ENCODE assay signal across 8 cellular contexts in genomic region chr2:138779451-138780440, GRCh38. TPM values are rescaled to one million over a fixed set of nuclear protein-coding genes. Genes with fewer than 3 reads are reported as not detected.
A peak's percentile ranks its signal among the peaks of the same experiment; 100 is the strongest.
DNase-seq lines count a peak whose midpoint lies in the region; ATAC-seq and TF ChIP-seq lines count a peak whose summit lies in the region.

Gene NXPH2, minus strand, starts transcription at chr2:138780390. Its CDS starts 149 bp downstream, at chr2:138780241.

- intact Hi-C loops in transverse colon (cut with DNase I; ENCODE audit: low total_unique reads), result no loop called here

- H3K4me1 Mint-ChIP-seq in activated naive CD8-positive, alpha-beta T cell treated with anti-CD3 and anti-CD28 coated beads for 36 hours, result peaks cover 4% of the 10 kb centered on the region
- no peaks in the 10 kb centered on the region for H3K4me1 Mint-ChIP-seq in activated CD4-positive, alpha-beta memory T cell treated with anti-CD3 and anti-CD28 coated beads, Interleukin-2, amount 10 ng/mL, durations not matched to agents 7 days and 5 days

- CTCF ChIA-PET in activated CD4-positive, alpha-beta memory T cell treated with anti-CD3 and anti-CD28 coated beads, Interleukin-2, amount 10 ng/mL, durations not matched to agents 7 days and 5 days (lab: Charles Lee), result no interaction called here

- TF ChIP-seq POLR2A in transverse colon (IDR thresholded peaks at IDR 0.05), result no peak

- no peaks in the 10 kb centered on the region for H3K9me3 ChIP-seq in iPS-18c (ENCODE audit: control insufficient read depth, insufficient read depth, low read length)
- no peaks in the 10 kb centered on the region for H3K9me3 ChIP-seq in skeletal muscle satellite cell (replicated peaks; ENCODE audit: low read length)
- no peaks in the 10 kb centered on the region for H3K9me3 ChIP-seq in transverse colon

- H3K4me3 ChIP-seq in H7 (ENCODE audit: insufficient read depth, low read depth, low read length) (peak within 1 kb of the TSS; percentile 65), iPS-18c (ENCODE audit: insufficient read depth, low read depth, low read length) (peak within 1 kb of the TSS; percentile 58), skeletal muscle satellite cell (ENCODE audit: low read length) (peak within 1 kb of the TSS; percentile 62), transverse colon (peak within 1 kb of the TSS in 2 of 4 donors; percentile 9 to 26)

- TF ChIP-seq CTCF in transverse colon (IDR thresholded peaks at IDR 0.05), result no peak

- DNase-seq in H7 (peak; percentile 68), NCI-H187 treated with DMSO at 0.1 percent for 48 hours (lab: John Stamatoyannopoulos, UW) (no peak), transverse colon (no peak)
- DNase-seq in activated naive CD8-positive, alpha-beta T cell treated with anti-CD3 and anti-CD28 coated beads for 36 hours, result no peak
- DNase-seq in activated CD4-positive, alpha-beta memory T cell treated with anti-CD3 and anti-CD28 coated beads, Interleukin-2, amount 10 ng/mL, durations not matched to agents 7 days and 5 days, result no peak

- in situ Hi-C loops in transverse colon (cut with MboI; ENCODE audit: low pct_ligation_motif_present in 1 of 4, low pct_unique_long_range_greater_than_20kb in 1 of 4, low sequenced_read_pairs in 3 of 4), result loop anchor here in 3 of 4 donors (25.0 kb wide), 2 partner anchors 867 to 892 kb away; no protein-coding TSS in a partner anchor

- no peak within 1 kb of the TSS for H3K9ac ChIP-seq in skeletal muscle satellite cell (ENCODE audit: low read depth, low read length)

- H3K9me3 Mint-ChIP-seq in activated naive CD8-positive, alpha-beta T cell treated with anti-CD3 and anti-CD28 coated beads for 36 hours, result no peaks in the 10 kb centered on the region
- no peaks in the 10 kb centered on the region for H3K9me3 Mint-ChIP-seq in activated CD4-positive, alpha-beta memory T cell treated with anti-CD3 and anti-CD28 coated beads, Interleukin-2, amount 10 ng/mL, durations not matched to agents 7 days and 5 days

- H3K36me3 ChIP-seq in H7 (replicated peaks; ENCODE audit: control insufficient read depth, insufficient read depth, low read length) (no peaks in the 10 kb centered on the region), skeletal muscle satellite cell (ENCODE audit: insufficient read depth, low read length) (no peaks in the 10 kb centered on the region), transverse colon (no peaks in the 10 kb centered on the region)

- H3K27me3 Mint-ChIP-seq in activated naive CD8-positive, alpha-beta T cell treated with anti-CD3 and anti-CD28 coated beads for 36 hours, result peaks cover 51% of the 10 kb centered on the region
- peaks cover 40% of the 10 kb centered on the region for H3K27me3 Mint-ChIP-seq in activated CD4-positive, alpha-beta memory T cell treated with anti-CD3 and anti-CD28 coated beads, Interleukin-2, amount 10 ng/mL, durations not matched to agents 7 days and 5 days

- H3K4me1 ChIP-seq in skeletal muscle satellite cell (ENCODE audit: control insufficient read depth, insufficient read depth, low read length), result peaks cover 11% of the 10 kb centered on the region
- peaks cover 0 to 15% (median 15%) of the 10 kb centered on the region in 4 donors for H3K4me1 ChIP-seq in transverse colon

- no peak within 1 kb of the TSS for H3K27ac Mint-ChIP-seq in activated naive CD8-positive, alpha-beta T cell treated with anti-CD3 and anti-CD28 coated beads for 36 hours
- no peak within 1 kb of the TSS for H3K27ac Mint-ChIP-seq in activated CD4-positive, alpha-beta memory T cell treated with anti-CD3 and anti-CD28 coated beads, Interleukin-2, amount 10 ng/mL, durations not matched to agents 7 days and 5 days

- no peak within 1 kb of the TSS for H3K27ac ChIP-seq in transverse colon

- peaks cover 52% of the 10 kb centered on the region for H3K27me3 ChIP-seq in H7 (ENCODE audit: control insufficient read depth, insufficient read depth, low read length)
- H3K27me3 ChIP-seq in skeletal muscle satellite cell (ENCODE audit: control insufficient read depth, insufficient read depth, low read length), result peaks cover 52% of the 10 kb centered on the region
- H3K27me3 ChIP-seq in transverse colon, result peaks cover 83% of the 10 kb centered on the region

- POLR2A ChIA-PET in activated CD4-positive, alpha-beta memory T cell treated with anti-CD3 and anti-CD28 coated beads, Interleukin-2, amount 10 ng/mL, durations not matched to agents 7 days and 5 days (lab: Charles Lee), result no interaction called here

- no peak for TF ChIP-seq EP300 in transverse colon (IDR thresholded peaks at IDR 0.05; ENCODE audit: low read depth)

- 5 to 14% methylated on average over 12 to 62 of the region's 73 CpGs for WGBS in transverse colon (ENCODE audit: low coverage in 1 of 2), 2 donors

- no peak for ATAC-seq in HG03439 (IDR thresholded peaks at IDR 0.05; ENCODE audit: unreplicated experiment)

- peak within 1 kb of the TSS; percentile 6 for H3K4me3 Mint-ChIP-seq in activated naive CD8-positive, alpha-beta T cell treated with anti-CD3 and anti-CD28 coated beads for 36 hours
- H3K4me3 Mint-ChIP-seq in activated CD4-positive, alpha-beta memory T cell treated with anti-CD3 and anti-CD28 coated beads, Interleukin-2, amount 10 ng/mL, durations not matched to agents 7 days and 5 days, result no peak within 1 kb of the TSS

- H3K36me3 Mint-ChIP-seq in activated naive CD8-positive, alpha-beta T cell treated with anti-CD3 and anti-CD28 coated beads for 36 hours, result no peaks in the 10 kb centered on the region
- no peaks in the 10 kb centered on the region for H3K36me3 Mint-ChIP-seq in activated CD4-positive, alpha-beta memory T cell treated with anti-CD3 and anti-CD28 coated beads, Interleukin-2, amount 10 ng/mL, durations not matched to agents 7 days and 5 days (ENCODE audit: low read depth)

- H3K4me2 ChIP-seq in skeletal muscle satellite cell (ENCODE audit: low read length), result peak within 1 kb of the TSS; percentile 83

RNA-seq across cellular contexts. Expression of gene NXPH2, which starts in this region (rescaled TPM):
- total RNA-seq in H7 (2014; rRNA removed; shearing (Covaris generic)), result 0.55 TPM in 1 of 2 replicates, not detected in the other
- not detected for total RNA-seq in activated naive CD8-positive, alpha-beta T cell treated with anti-CD3 and anti-CD28 coated beads for 36 hours
- not detected in 2 replicates for total RNA-seq in skeletal muscle satellite cell (2012; rRNA removed)
- not detected for total RNA-seq in activated CD4-positive, alpha-beta memory T cell treated with anti-CD3 and anti-CD28 coated beads, Interleukin-2, amount 10 ng/mL, durations not matched to agents 7 days and 5 days
- not detected for total RNA-seq in transverse colon

Comparison
In these comparisons a context has a peak if more than half of its experiments do, and no peak if none do; other contexts are left out.
1. Peak in DNase-seq and H3K4me3 ChIP-seq in H7; RNA of the gene not detected or under 1 TPM.